In the genomic region with DNA sequence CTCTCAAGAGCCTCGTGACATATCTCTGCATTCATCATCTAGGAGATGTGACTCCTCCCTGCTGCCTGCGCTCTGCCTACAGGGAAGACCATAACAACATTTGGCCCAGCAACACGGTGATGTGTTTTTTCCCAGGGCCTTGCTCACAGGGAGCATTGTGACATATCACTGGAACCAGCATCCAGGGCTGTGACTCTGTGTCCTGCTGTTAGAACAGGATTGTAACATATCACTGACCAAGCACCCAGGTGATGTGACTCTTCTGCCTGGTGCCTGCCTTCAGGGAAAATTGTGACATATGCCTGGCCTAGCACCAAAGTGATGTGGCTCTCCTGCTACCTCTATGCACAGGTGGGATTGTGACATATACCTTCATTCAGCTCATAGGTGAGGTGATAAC, we compare ENCODE assay signal across 23 cellular contexts.
"Had no signal": no experiment of that assay in that cellular context is flagged by ENCODE, and none has a peak within 500 bp of the region (broad histone marks: within the 10 kb centered on the region; RNA-seq: fewer than 3 reads in every experiment).

No MANE protein-coding gene starts in this region.

- H3K36me3 ChIP-seq: suprapubic skin, thoracic aorta, thyroid gland, tibial artery, tibial nerve, transverse colon, upper lobe of left lung, upper lobe of right lung, uterus, vagina had no signal

- DNase-seq: stimulated activated CD4-positive, alpha-beta T cell treated with anti-CD3 and anti-CD28 coated beads, Interleukin-2, amount 100 ng/mL, for 48 hours; stimulated activated CD4-positive, alpha-beta T cell treated with anti-CD3 and anti-CD28 coated beads, Interleukin-4, amount 100 ng/mL, for 1 hour; stimulated activated CD4-positive, alpha-beta T cell treated with anti-CD3 and anti-CD28 coated beads, Interleukin-4, amount 100 ng/mL, for 24 hours; stimulated activated CD4-positive, alpha-beta T cell treated with anti-CD3 and anti-CD28 coated beads, Interleukin-4, amount 100 ng/mL, for 4 hours; stimulated activated CD8-positive, alpha-beta memory T cell treated with anti-CD3 and anti-CD28 coated beads, Interleukin-4, amount 100 ng/mL, for 48 hours; stimulated activated naive B cell treated with anti-CD40 and anti-IgM and Interleukin-4, amounts not matched to agents 10 μg/mL and 1 μg/mL and 100 μg/mL, for 72 hours; stimulated activated naive CD4-positive, alpha-beta T cell; stimulated activated naive CD4-positive, alpha-beta T cell treated with Interleukin-2 at 50 U/mL for 16 hours; stimulated activated naive CD8-positive, alpha-beta T cell treated with anti-CD3 and anti-CD28 coated beads, Interleukin-15, amount 100 ng/mL, for 72 hours; stimulated activated naive CD8-positive, alpha-beta T cell treated with anti-CD3 and anti-CD28 coated beads, Interleukin-15, Interleukin-2, amounts not matched to agents 100 U/mL and 50 U/mL, for 24 hours; stomach; substantia nigra; testis; thyroid gland; tibial artery; transverse colon; upper lobe of left lung; upper lobe of right lung; uterus had no signal

- H3K27me3 ChIP-seq: stomach, suprapubic skin, testis, thyroid gland, tibial artery, tibial nerve, transverse colon, upper lobe of left lung, upper lobe of right lung, uterus, vagina had no signal

- H3K4me1 ChIP-seq: stomach, suprapubic skin, testis, thyroid gland, tibial artery, tibial nerve, transverse colon, upper lobe of left lung, upper lobe of right lung, uterus, vagina had no signal

- H3K4me3 ChIP-seq: stomach, suprapubic skin, testis, thoracic aorta, thyroid gland, tibial artery, tibial nerve, transverse colon, upper lobe of left lung, upper lobe of right lung, uterus, vagina had no signal

- H3K27ac ChIP-seq: stomach, suprapubic skin, testis, thoracic aorta, thyroid gland, tibial artery, tibial nerve, transverse colon, upper lobe of left lung, upper lobe of right lung, uterus, vagina had no signal

- H3K9me3 ChIP-seq: testis, thyroid gland, upper lobe of right lung, uterus, vagina had no signal
